26 cellular contexts compared by ENCODE assay signal in genomic region chr2:41540268-41540963, GRCh38.
"Had no signal": no experiment of that assay in that cellular context is flagged by ENCODE, and none has a peak within 500 bp of the region (broad histone marks: within the 10 kb centered on the region; RNA-seq: fewer than 3 reads in every experiment).

No MANE protein-coding gene starts in this region.

- DNase-seq: activated CD4-positive, alpha-beta T cell treated with anti-CD3 and anti-CD28 coated beads, Interleukin-2, amount 10 ng/mL, durations not matched to agents 7 days and 5 days; activated CD4-positive, CD25-positive, alpha-beta regulatory T cell treated with anti-CD3 and anti-CD28 coated beads, Interleukin-2, amount 50 U/mL, for 72 hours; activated CD8-positive, alpha-beta memory T cell treated with anti-CD3 and anti-CD28 coated beads, Interleukin-2, amount 10 ng/mL, durations not matched to agents 7 days and 5 days; activated CD8-positive, alpha-beta T cell treated with anti-CD3 and anti-CD28 coated beads for 36 hours; activated effector memory CD4-positive, alpha-beta T cell treated with anti-CD3 and anti-CD28 coated beads, Interleukin-2, amount 50 U/mL, for 16 hours; activated naive CD4-positive, alpha-beta T cell treated with anti-CD3 and anti-CD28 coated beads, Interleukin-2, amount 10 ng/mL, durations not matched to agents 7 days and 5 days; activated T-cell treated with anti-CD3 and anti-CD28 coated beads for 4 hours; amygdala; colonic mucosa; dorsolateral prefrontal cortex; effector memory CD8-positive, alpha-beta T cell; esophagus squamous epithelium; heart left ventricle; islet precursor cell; left colon; lower lobe of right lung; naive thymus-derived CD8-positive, alpha-beta T cell; right cardiac atrium; stimulated activated CD4-positive, alpha-beta T cell treated with anti-CD3 and anti-CD28 coated beads, Interleukin-1b, Interleukin-23, amount 100 ng/mL, for 48 hours; T-helper 17 cell; tibial artery; WERI-Rb-1 had no signal

- H3K27me3 ChIP-seq: colonic mucosa, dorsolateral prefrontal cortex, esophagus squamous epithelium, heart left ventricle, neural progenitor cell, tibial artery had no signal

- H3K4me2 ChIP-seq: neural progenitor cell had no signal

- H3K4me1 ChIP-seq: colonic mucosa, esophagus squamous epithelium, lower lobe of right lung, neural progenitor cell had no signal

- FAIRE-seq: bronchial epithelial cell, urothelium cell line had no signal

- H2AFZ ChIP-seq: neural progenitor cell had no signal

- H3K36me3 ChIP-seq: colonic mucosa, esophagus squamous epithelium, heart left ventricle, lower lobe of right lung, neural progenitor cell, tibial artery, WERI-Rb-1 had no signal

- ATAC-seq: activated CD8-positive, alpha-beta memory T cell treated with anti-CD3 and anti-CD28 coated beads, Interleukin-2, amount 10 ng/mL, durations not matched to agents 7 days and 5 days; activated CD8-positive, alpha-beta T cell treated with anti-CD3 and anti-CD28 coated beads for 36 hours; effector memory CD8-positive, alpha-beta T cell; left colon; lower lobe of right lung; naive thymus-derived CD8-positive, alpha-beta T cell; right cardiac atrium; T-helper 17 cell had no signal

- H3K4me3 ChIP-seq: colonic mucosa, dorsolateral prefrontal cortex, esophagus squamous epithelium, heart left ventricle, lower lobe of right lung, neural progenitor cell, skin epidermis, tibial artery had no signal

- H3K9ac ChIP-seq: neural progenitor cell had no signal

- H3K27ac ChIP-seq: colonic mucosa, dorsolateral prefrontal cortex, lower lobe of right lung, neural progenitor cell, skin epidermis, tibial artery, WERI-Rb-1 had no signal

- H3K9me3 ChIP-seq: colonic mucosa, esophagus squamous epithelium, lower lobe of right lung, tibial artery had no signal
